In the genomic region with DNA sequence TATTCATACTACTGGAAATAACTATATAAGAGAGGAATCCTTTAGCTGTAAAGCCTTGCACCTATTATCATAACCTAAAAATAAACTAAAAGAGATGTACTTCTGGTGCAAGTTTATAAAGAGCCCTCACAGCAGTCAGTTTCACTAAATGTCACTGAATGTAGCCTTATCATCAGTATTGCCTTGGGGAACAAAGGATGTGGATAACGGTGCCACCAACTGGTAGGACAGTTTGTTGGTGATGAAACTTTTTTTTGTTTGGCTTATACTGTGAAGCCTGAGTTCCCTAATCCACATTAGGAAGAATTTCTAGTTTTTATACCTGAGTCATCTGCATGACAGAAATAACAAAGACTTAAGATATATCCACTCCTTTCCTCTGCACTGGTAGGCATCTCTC, we compare ENCODE assay signal across 8 cellular contexts.
DNase-seq lines count a peak whose midpoint lies in the region; ATAC-seq and TF ChIP-seq lines count a peak whose summit lies in the region.

No MANE protein-coding gene starts in this region.

- peak; percentile 38 for TF ChIP-seq CTCF in GM13977 (IDR thresholded peaks at IDR 0.05; ENCODE audit: extremely low read depth, insufficient read depth, missing control alignments)
- TF ChIP-seq CTCF in adrenal gland (IDR thresholded peaks at IDR 0.05): peak in 5 of 6 experiments; percentile 17 to 53 (median 39)
- no peak for TF ChIP-seq CTCF in lower leg skin (IDR thresholded peaks at IDR 0.05)

- no peaks in the 10 kb centered on the region for H3K9me3 ChIP-seq in adrenal gland (replicated peaks in 1 of 3)

- in situ Hi-C loops in GM13977 (cut with MboI; ENCODE audit: low pct_unique_long_range_greater_than_20kb, low sequenced_read_pairs, unreplicated experiment): no loop called here

- no peaks in the 10 kb centered on the region for H3K27me3 ChIP-seq in adrenal gland

- DNase-seq in GM13977 (ENCODE audit: low spot score): no peak
- peak; percentile 67 for DNase-seq in LHCN-M2 (ENCODE audit: low read depth)
- peak in 4 of 7 donors; percentile 17 to 59 (median 32) for DNase-seq in adrenal gland
- DNase-seq in lung microvascular endothelial cell (ENCODE audit: low read depth in 2 of 2): peak; percentile 50 to 73
- no peak for DNase-seq in lower leg skin (ENCODE audit: low spot score in 2 of 2)
- DNase-seq in stimulated activated CD4-positive, alpha-beta T cell treated with anti-CD3 and anti-CD28 coated beads, Interleukin-4, amount 100 ng/mL, for 4 hours: no peak
- DNase-seq in HPDE6-E6E7 (ENCODE audit: extremely low spot score): no peak

- TF ChIP-seq POLR2A in adrenal gland (IDR thresholded peaks at IDR 0.05): no peak
- no peak for TF ChIP-seq POLR2A in lower leg skin (IDR thresholded peaks at IDR 0.05)

- no peak overlapping the region for H3K27ac ChIP-seq in adrenal gland

- no peaks in the 10 kb centered on the region for H3K4me1 ChIP-seq in adrenal gland (replicated peaks in 1 of 2)

- WGBS in adrenal gland, 4 donors: 0 to 14% (median 10%) methylated on average over 1 of the region's 1 CpG
- 8 to 10% methylated on average over 1 of the region's 1 CpG for WGBS in lower leg skin, 2 donors

- no peak for ATAC-seq in GM19455 (IDR thresholded peaks at IDR 0.05; ENCODE audit: unreplicated experiment)

- intact Hi-C loops in adrenal gland (cut with DNase I) (no loop called here), lower leg skin (cut with DNase I; ENCODE audit: low total_unique reads) (no loop called here)

- no peak overlapping the region for H3K4me3 ChIP-seq in adrenal gland
- H3K4me3 ChIP-seq in lower leg skin (ENCODE audit: low read depth, poor library complexity, severe bottlenecking): no peak overlapping the region

- H3K36me3 ChIP-seq in adrenal gland (replicated peaks in 1 of 2): no peaks in the 10 kb centered on the region

Comparison
In these comparisons a context has a peak if more than half of its experiments do, and no peak if none do; other contexts are left out.
1. DNase-seq: peak in LHCN-M2 (single experiment), adrenal gland (4 of 7) and lung microvascular endothelial cell (2 of 2); none in GM13977 (single experiment), lower leg skin (0 of 2), stimulated activated CD4-positive, alpha-beta T cell treated with anti-CD3 and anti-CD28 coated beads, Interleukin-4, amount 100 ng/mL, for 4 hours (0 of 2) and HPDE6-E6E7 (single experiment).
2. CTCF ChIP-seq: peak in GM13977 (single experiment) and adrenal gland (5 of 6); none in lower leg skin (0 of 3).